Comparison of ENCODE assay signal across 12 cellular contexts in the genomic region with DNA sequence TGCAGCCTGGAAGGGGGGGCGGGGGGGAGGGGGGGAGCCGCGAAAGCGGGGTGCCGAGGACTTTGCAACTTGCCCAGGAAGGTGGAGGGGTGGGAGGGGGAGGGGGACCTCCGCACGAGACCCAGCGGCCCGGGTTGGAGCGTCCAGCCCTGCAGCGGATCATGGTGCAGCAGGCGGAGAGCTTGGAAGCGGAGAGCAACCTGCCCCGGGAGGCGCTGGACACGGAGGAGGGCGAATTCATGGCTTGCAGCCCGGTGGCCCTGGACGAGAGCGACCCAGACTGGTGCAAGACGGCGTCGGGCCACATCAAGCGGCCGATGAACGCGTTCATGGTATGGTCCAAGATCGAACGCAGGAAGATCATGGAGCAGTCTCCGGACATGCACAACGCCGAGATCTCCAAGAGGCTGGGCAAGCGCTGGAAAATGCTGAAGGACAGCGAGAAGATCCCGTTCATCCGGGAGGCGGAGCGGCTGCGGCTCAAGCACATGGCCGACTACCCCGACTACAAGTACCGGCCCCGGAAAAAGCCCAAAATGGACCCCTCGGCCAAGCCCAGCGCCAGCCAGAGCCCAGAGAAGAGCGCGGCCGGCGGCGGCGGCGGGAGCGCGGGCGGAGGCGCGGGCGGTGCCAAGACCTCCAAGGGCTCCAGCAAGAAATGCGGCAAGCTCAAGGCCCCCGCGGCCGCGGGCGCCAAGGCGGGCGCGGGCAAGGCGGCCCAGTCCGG. TPM values are rescaled to one million over a fixed set of nuclear protein-coding genes. Genes with fewer than 3 reads are reported as not detected.
DNase-seq lines count a peak whose midpoint lies in the region; ATAC-seq and TF ChIP-seq lines count a peak whose summit lies in the region.
"Had no signal": no experiment of that assay in that cellular context is flagged by ENCODE, and none has a peak within 500 bp of the region (broad histone marks: within the 10 kb centered on the region; RNA-seq: fewer than 3 reads in every experiment).

No MANE protein-coding gene starts in this region.

- H3K27ac ChIP-seq in iPS-18a (ENCODE audit: low read length) (peak overlapping the region; percentile 84), testis (no peak overlapping the region)
- H3K27ac ChIP-seq: SJSA1 had no signal

- intact Hi-C loops in testis (cut with DNase I; ENCODE audit: low total_unique reads), result no loop called here

- H3K36me3 Mint-ChIP-seq in activated T-cell treated with anti-CD3 and anti-CD28 coated beads, Interleukin-2, amount 50 U/mL, for 72 hours (ENCODE audit: insufficient read depth in 2 of 2), result peaks cover 4 to 7% of the 10 kb centered on the region in 2 donors

- no peaks in the 10 kb centered on the region for H3K9me3 ChIP-seq in iPS-18a (ENCODE audit: control insufficient read depth, low read depth, low read length)
- H3K9me3 ChIP-seq in testis, result no peaks in the 10 kb centered on the region

- peaks cover 64% of the 10 kb centered on the region for H3K27me3 Mint-ChIP-seq in activated T-cell treated with anti-CD3 and anti-CD28 coated beads, Interleukin-2, amount 50 U/mL, for 72 hours (ENCODE audit: low read depth)

- H3K27ac Mint-ChIP-seq in activated T-cell treated with anti-CD3 and anti-CD28 coated beads, Interleukin-2, amount 50 U/mL, for 72 hours, result no peak overlapping the region

- DNase-seq in activated T-cell treated with anti-CD3 and anti-CD28 coated beads, Interleukin-2, amount 50 U/mL, for 72 hours, result no peak
- no peak for DNase-seq in activated T-cell treated with anti-CD3 and anti-CD28 coated beads for 4 hours
- no peak for DNase-seq in testis
- DNase-seq in mucosa of gallbladder (ENCODE audit: low spot score), result no peak
- DNase-seq in NCI-H226, result no peak
- no peak for DNase-seq in NCI-H774 (lab: John Stamatoyannopoulos, UW)
- DNase-seq: Calu3 had no signal

- TF ChIP-seq POLR2A in testis (IDR thresholded peaks at IDR 0.05), result no peak

- ATAC-seq in activated T-cell treated with anti-CD3 and anti-CD28 coated beads, Interleukin-2, amount 50 U/mL, for 72 hours (replicated peaks in 1 of 2), result no peak

- peak overlapping the region; percentile 96 for H3K9ac ChIP-seq in iPS-18a (ENCODE audit: low read length)

- H3K36me3 ChIP-seq in iPS-18a (ENCODE audit: control insufficient read depth, low read depth, low read length), result no peaks in the 10 kb centered on the region
- H3K36me3 ChIP-seq in testis (ENCODE audit: low read depth, missing control alignments), result no peaks in the 10 kb centered on the region
- H3K36me3 ChIP-seq: SJSA1 had no signal

- H3K4me1 ChIP-seq in iPS-18a (ENCODE audit: control insufficient read depth, low read depth, low read length) (peaks cover 9% of the 10 kb centered on the region), testis (peaks cover 5% of the 10 kb centered on the region)

- 1 to 2% methylated on average over 21 to 45 of the region's 69 CpGs for WGBS in testis, 2 donors

- H3K9me3 Mint-ChIP-seq in activated T-cell treated with anti-CD3 and anti-CD28 coated beads, Interleukin-2, amount 50 U/mL, for 72 hours, result no peaks in the 10 kb centered on the region

- H3K4me3 ChIP-seq in WI38 (ENCODE audit: low read depth, low read length) (peak overlapping the region; percentile 62), iPS-18a (ENCODE audit: low read length) (peak overlapping the region; percentile 98), testis (peak overlapping the region; percentile 24 to 39)

- no peaks in the 10 kb centered on the region for H3K27me3 ChIP-seq in iPS-18a (ENCODE audit: control insufficient read depth, insufficient read depth, low read length)
- H3K27me3 ChIP-seq in testis, result no peaks in the 10 kb centered on the region

- peak overlapping the region; percentile 12 to 31 for H3K4me3 Mint-ChIP-seq in activated T-cell treated with anti-CD3 and anti-CD28 coated beads, Interleukin-2, amount 50 U/mL, for 72 hours

- peaks cover 15% of the 10 kb centered on the region for H3K4me1 Mint-ChIP-seq in activated T-cell treated with anti-CD3 and anti-CD28 coated beads, Interleukin-2, amount 50 U/mL, for 72 hours (ENCODE audit: low read depth)

- no peak for TF ChIP-seq CTCF in WI38 (IDR thresholded peaks at IDR 0.05; ENCODE audit: low read depth, low read length)
- TF ChIP-seq CTCF in testis (IDR thresholded peaks at IDR 0.05), result no peak

RNA-seq across cellular contexts. Expression of a gene that starts 0.5 kb away (rescaled TPM):
- total RNA-seq in activated T-cell treated with anti-CD3 and anti-CD28 coated beads, Interleukin-2, amount 50 U/mL, for 72 hours, result not detected
- total RNA-seq in testis, result under 1 TPM; 0.06 to 0.08 TPM
- 0.05 TPM for polyA plus RNA-seq in testis (ENCODE audit: insufficient read depth, low read depth, low replicate concordance)
- total RNA-seq in mucosa of gallbladder, result 0.03 TPM
- total RNA-seq: Calu3, HT1080 had no signal
- polyA plus RNA-seq: liver had no signal

Comparison
In these comparisons a context has a peak if more than half of its experiments do, and no peak if none do; other contexts are left out.
1. H3K4me3 ChIP-seq: peak in every context shown above with its lines; median percentile 98 in iPS-18a; 62 in WI38; 32 in testis.